ENCODE assay signal across 2 cellular contexts in genomic region chr12:108319277-108320234, GRCh38.
TF ChIP-seq lines count a peak whose summit lies in the region.

No MANE protein-coding gene starts in this region.

TF ChIP-seq in GM23338, 12 proteins besides CTCF, POLR2A, EP300 and RAD21:
- no peak for TF ChIP-seq JUNB (IDR thresholded peaks at IDR 0.05; ENCODE audit: unreplicated experiment)
- TF ChIP-seq NANOG (IDR thresholded peaks at IDR 0.05; ENCODE audit: borderline replicate concordance), result no peak
- TF ChIP-seq CREB1 (CRISPR knock-in tag; IDR thresholded peaks at IDR 0.05; ENCODE audit: low read depth), result no peak
- no peak for TF ChIP-seq POLR2AphosphoS5 (IDR thresholded peaks at IDR 0.05; ENCODE audit: low read depth)
- TF ChIP-seq EZH2 (IDR thresholded peaks at IDR 0.05; ENCODE audit: low read depth, unreplicated experiment), result no peak
- no peak for TF ChIP-seq STAT1 (IDR thresholded peaks at IDR 0.05; ENCODE audit: unreplicated experiment)
- no peak for TF ChIP-seq EZH2phosphoT487 (IDR thresholded peaks at IDR 0.05; ENCODE audit: unreplicated experiment)
- TF ChIP-seq ETS1 (IDR thresholded peaks at IDR 0.05), result no peak
- TF ChIP-seq, protein P1, sequence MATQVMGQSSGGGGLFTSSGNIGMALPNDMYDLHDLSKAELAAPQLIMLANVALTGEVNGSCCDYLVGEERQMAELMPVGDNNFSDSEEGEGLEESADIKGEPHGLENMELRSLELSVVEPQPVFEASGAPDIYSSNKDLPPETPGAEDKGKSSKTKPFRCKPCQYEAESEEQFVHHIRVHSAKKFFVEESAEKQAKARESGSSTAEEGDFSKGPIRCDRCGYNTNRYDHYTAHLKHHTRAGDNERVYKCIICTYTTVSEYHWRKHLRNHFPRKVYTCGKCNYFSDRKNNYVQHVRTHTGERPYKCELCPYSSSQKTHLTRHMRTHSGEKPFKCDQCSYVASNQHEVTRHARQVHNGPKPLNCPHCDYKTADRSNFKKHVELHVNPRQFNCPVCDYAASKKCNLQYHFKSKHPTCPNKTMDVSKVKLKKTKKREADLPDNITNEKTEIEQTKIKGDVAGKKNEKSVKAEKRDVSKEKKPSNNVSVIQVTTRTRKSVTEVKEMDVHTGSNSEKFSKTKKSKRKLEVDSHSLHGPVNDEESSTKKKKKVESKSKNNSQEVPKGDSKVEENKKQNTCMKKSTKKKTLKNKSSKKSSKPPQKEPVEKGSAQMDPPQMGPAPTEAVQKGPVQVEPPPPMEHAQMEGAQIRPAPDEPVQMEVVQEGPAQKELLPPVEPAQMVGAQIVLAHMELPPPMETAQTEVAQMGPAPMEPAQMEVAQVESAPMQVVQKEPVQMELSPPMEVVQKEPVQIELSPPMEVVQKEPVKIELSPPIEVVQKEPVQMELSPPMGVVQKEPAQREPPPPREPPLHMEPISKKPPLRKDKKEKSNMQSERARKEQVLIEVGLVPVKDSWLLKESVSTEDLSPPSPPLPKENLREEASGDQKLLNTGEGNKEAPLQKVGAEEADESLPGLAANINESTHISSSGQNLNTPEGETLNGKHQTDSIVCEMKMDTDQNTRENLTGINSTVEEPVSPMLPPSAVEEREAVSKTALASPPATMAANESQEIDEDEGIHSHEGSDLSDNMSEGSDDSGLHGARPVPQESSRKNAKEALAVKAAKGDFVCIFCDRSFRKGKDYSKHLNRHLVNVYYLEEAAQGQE (IDR thresholded peaks at IDR 0.05; ENCODE audit: unreplicated experiment), result no peak
- TF ChIP-seq ZNF331 (CRISPR knock-in tag; IDR thresholded peaks at IDR 0.05; ENCODE audit: low read depth), result no peak
- TF ChIP-seq ZNF114 (CRISPR knock-in tag; IDR thresholded peaks at IDR 0.05), result no peak
- no peak for TF ChIP-seq ZNF462 (CRISPR knock-in tag; IDR thresholded peaks at IDR 0.05)

TF ChIP-seq in H1, 55 proteins besides CTCF, POLR2A, EP300 and RAD21:
- TF ChIP-seq CBX5 (IDR thresholded peaks at IDR 0.05; ENCODE audit: low read depth, low read length), result no peak
- TF ChIP-seq POU5F1 (IDR thresholded peaks at IDR 0.05; ENCODE audit: low read depth, low read length), result no peak
- TF ChIP-seq CHD2 (IDR thresholded peaks at IDR 0.05; ENCODE audit: low read length), result no peak
- TF ChIP-seq FOSL1 (IDR thresholded peaks at IDR 0.05; ENCODE audit: insufficient read depth, low read depth, low read length), result no peak
- TF ChIP-seq NRF1 (IDR thresholded peaks at IDR 0.05; ENCODE audit: low read depth, low read length), result no peak
- no peak for TF ChIP-seq EGR1 (IDR thresholded peaks at IDR 0.05; ENCODE audit: borderline replicate concordance, low read depth, low read length)
- TF ChIP-seq SP2 (IDR thresholded peaks at IDR 0.05; ENCODE audit: low read length), result no peak
- TF ChIP-seq HDAC2 (IDR thresholded peaks at IDR 0.05; ENCODE audit: borderline replicate concordance in 1 of 2, low read depth in 2 of 2, low read length in 2 of 2), result no peak
- no peak for TF ChIP-seq TCF12 (IDR thresholded peaks at IDR 0.05; ENCODE audit: low read depth, low read length)
